Comparison of ENCODE assay signal across 8 cellular contexts in genomic region chr18:12990128-12990485, GRCh38. TPM values are rescaled to one million over a fixed set of nuclear protein-coding genes. Genes with fewer than 3 reads are reported as not detected.
A peak's percentile ranks its signal among the peaks of the same experiment; 100 is the strongest.
DNase-seq lines count a peak whose midpoint lies in the region; ATAC-seq and TF ChIP-seq lines count a peak whose summit lies in the region.

No MANE protein-coding gene starts in this region.

- peak overlapping the region; percentile 97 for H3K4me3 Mint-ChIP-seq in activated CD8-positive, alpha-beta T cell treated with anti-CD3 and anti-CD28 coated beads, Interleukin-2, amount 10 ng/mL, durations not matched to agents 7 days and 5 days

- H3K4me3 ChIP-seq in iPS-20b (ENCODE audit: low read length): peak overlapping the region; percentile 94
- H3K4me3 ChIP-seq in testis: peak overlapping the region; percentile 75 to 82

- H3K4me1 Mint-ChIP-seq in activated CD8-positive, alpha-beta T cell treated with anti-CD3 and anti-CD28 coated beads, Interleukin-2, amount 10 ng/mL, durations not matched to agents 7 days and 5 days (ENCODE audit: low read depth): peaks cover 17% of the 10 kb centered on the region

- 30 to 38% methylated on average over 2 of the region's 2 CpGs for WGBS in testis, 2 donors

- ATAC-seq in activated CD8-positive, alpha-beta T cell treated with anti-CD3 and anti-CD28 coated beads, Interleukin-2, amount 10 ng/mL, durations not matched to agents 7 days and 5 days: no peak
- no peak for ATAC-seq in GM18517 (IDR thresholded peaks at IDR 0.05; ENCODE audit: unreplicated experiment)

- H3K36me3 ChIP-seq in iPS-20b (ENCODE audit: insufficient read depth, low read depth, low read length) (peaks cover 18% of the 10 kb centered on the region), testis (ENCODE audit: low read depth, missing control alignments) (no peaks in the 10 kb centered on the region)

- H3K4me1 ChIP-seq in iPS-20b (ENCODE audit: insufficient read depth, low read length): peaks cover 22% of the 10 kb centered on the region
- H3K4me1 ChIP-seq in testis: peaks cover 11% of the 10 kb centered on the region

- H3K27ac ChIP-seq in iPS-20b (ENCODE audit: low read length) (peak overlapping the region; percentile 69), testis (peak overlapping the region in 1 of 2 donors; percentile 70)

- peak overlapping the region; percentile 96 for H3K27ac Mint-ChIP-seq in activated CD8-positive, alpha-beta T cell treated with anti-CD3 and anti-CD28 coated beads, Interleukin-2, amount 10 ng/mL, durations not matched to agents 7 days and 5 days

- H3K9me3 ChIP-seq in iPS-20b (ENCODE audit: insufficient read depth, low read depth, low read length): no peaks in the 10 kb centered on the region
- H3K9me3 ChIP-seq in testis: no peaks in the 10 kb centered on the region

- H3K27me3 ChIP-seq in iPS-20b (ENCODE audit: insufficient read depth, low read length) (no peaks in the 10 kb centered on the region), testis (no peaks in the 10 kb centered on the region)

- TF ChIP-seq POLR2A in testis (IDR thresholded peaks at IDR 0.05): no peak

- DNase-seq in activated T-cell treated with anti-CD3 and anti-CD28 coated beads for 24 hours (ENCODE audit: low read depth) (peak; percentile 23), testis (no peak), NCI-H2081 treated with DMSO at 0.1 percent for 48 hours (lab: John Stamatoyannopoulos, UW) (no peak), RKO (ENCODE audit: low spot score) (no peak)
- DNase-seq in activated T-cell treated with anti-CD3 and anti-CD28 coated beads, Interleukin-2, amount 50 U/mL, for 1 hour: no peak
- DNase-seq in activated CD8-positive, alpha-beta T cell treated with anti-CD3 and anti-CD28 coated beads, Interleukin-2, amount 10 ng/mL, durations not matched to agents 7 days and 5 days: peak; percentile 67

- H3K9me3 Mint-ChIP-seq in activated CD8-positive, alpha-beta T cell treated with anti-CD3 and anti-CD28 coated beads, Interleukin-2, amount 10 ng/mL, durations not matched to agents 7 days and 5 days (ENCODE audit: insufficient read depth): no peaks in the 10 kb centered on the region

- H3K36me3 Mint-ChIP-seq in activated CD8-positive, alpha-beta T cell treated with anti-CD3 and anti-CD28 coated beads, Interleukin-2, amount 10 ng/mL, durations not matched to agents 7 days and 5 days (ENCODE audit: low read depth): peaks cover 25% of the 10 kb centered on the region

- TF ChIP-seq CTCF in testis (IDR thresholded peaks at IDR 0.05): no peak

- H3K27me3 Mint-ChIP-seq in activated CD8-positive, alpha-beta T cell treated with anti-CD3 and anti-CD28 coated beads, Interleukin-2, amount 10 ng/mL, durations not matched to agents 7 days and 5 days (ENCODE audit: low read depth): no peaks in the 10 kb centered on the region

- intact Hi-C loops in testis (cut with DNase I; ENCODE audit: low total_unique reads): no loop called here

- POLR2A ChIA-PET in activated CD8-positive, alpha-beta T cell treated with anti-CD3 and anti-CD28 coated beads, Interleukin-2, amount 10 ng/mL, durations not matched to agents 7 days and 5 days (lab: Charles Lee): interaction anchor here (1.0 to 2.5 kb wide), 15 partner anchors 7 to 737 kb away, joined by 3 to 21 read pairs (median 5); no protein-coding TSS in a partner anchor

- CTCF ChIA-PET in activated CD8-positive, alpha-beta T cell treated with anti-CD3 and anti-CD28 coated beads, Interleukin-2, amount 10 ng/mL, durations not matched to agents 7 days and 5 days (lab: Charles Lee): interaction anchor here (1.1 to 1.7 kb wide), 4 partner anchors 10 to 260 kb away, joined by 3 to 10 read pairs (median 4); no protein-coding TSS in a partner anchor

- peak overlapping the region; percentile 95 for H3K9ac ChIP-seq in iPS-20b (ENCODE audit: low read depth, low read length)

RNA-seq across cellular contexts. Expression of gene CEP192, which starts 1.1 kb away (rescaled TPM):
- total RNA-seq in activated CD8-positive, alpha-beta T cell treated with anti-CD3 and anti-CD28 coated beads, Interleukin-2, amount 10 ng/mL, durations not matched to agents 7 days and 5 days: 10 to 100 TPM; 55.9 to 61.0 TPM
- total RNA-seq in testis: 10 to 100 TPM; 61.2 to 77.3 TPM
- 34.1 TPM for polyA plus RNA-seq in testis (ENCODE audit: insufficient read depth, low read depth, low replicate concordance)

RNA-seq across cellular contexts. Expression of gene SEH1L, which starts 42.3 kb away (rescaled TPM):
- 10 to 100 TPM; 58.6 to 62.3 TPM for total RNA-seq in activated CD8-positive, alpha-beta T cell treated with anti-CD3 and anti-CD28 coated beads, Interleukin-2, amount 10 ng/mL, durations not matched to agents 7 days and 5 days
- 10 to 100 TPM; 37.1 to 43.5 TPM for total RNA-seq in testis
- polyA plus RNA-seq in testis (ENCODE audit: insufficient read depth, low read depth, low replicate concordance): 33.5 TPM

Comparison
In these comparisons a context has a peak if more than half of its experiments do, and no peak if none do; other contexts are left out.
1. DNase-seq: peak in activated T-cell treated with anti-CD3 and anti-CD28 coated beads for 24 hours (single experiment) and activated CD8-positive, alpha-beta T cell treated with anti-CD3 and anti-CD28 coated beads, Interleukin-2, amount 10 ng/mL, durations not matched to agents 7 days and 5 days (single experiment); none in activated T-cell treated with anti-CD3 and anti-CD28 coated beads, Interleukin-2, amount 50 U/mL, for 1 hour (single experiment), testis (single experiment), NCI-H2081 treated with DMSO at 0.1 percent for 48 hours (single experiment) and RKO (single experiment).